In genomic region chr5:23001120-23001519, GRCh38 we compare ENCODE assay signal across 20 cellular contexts.
"Had no signal": no experiment of that assay in that cellular context is flagged by ENCODE, and none has a peak within 500 bp of the region (broad histone marks: within the 10 kb centered on the region; RNA-seq: fewer than 3 reads in every experiment).

No MANE protein-coding gene starts in this region.

- ATAC-seq: left colon, left lung, lower lobe of right lung, natural killer cell, right lobe of liver, upper lobe of right lung had no signal

- DNase-seq: hypothalamus; immature natural killer cell; kidney; left colon; left lung; lower lobe of right lung; mammary epithelial cell; mesenchymal stem cell; naive B cell; natural killer cell; nephron progenitor cell; ovary; right lobe of liver; stimulated activated CD4-positive, alpha-beta T cell treated with anti-CD3 and anti-CD28 coated beads, Interleukin-1b, Interleukin-23, amount 100 ng/mL, for 48 hours; stimulated activated CD4-positive, alpha-beta T cell treated with anti-CD3 and anti-CD28 coated beads, Interleukin-2, amount 100 ng/mL, for 48 hours; stimulated activated CD4-positive, alpha-beta T cell treated with anti-CD3 and anti-CD28 coated beads, Interleukin-4, amount 100 ng/mL, for 4 hours; stimulated activated naive CD4-positive, alpha-beta T cell; tibial artery; trophoblast cell; upper lobe of right lung had no signal
